ENCODE assay signal across 8 cellular contexts in the genomic region with DNA sequence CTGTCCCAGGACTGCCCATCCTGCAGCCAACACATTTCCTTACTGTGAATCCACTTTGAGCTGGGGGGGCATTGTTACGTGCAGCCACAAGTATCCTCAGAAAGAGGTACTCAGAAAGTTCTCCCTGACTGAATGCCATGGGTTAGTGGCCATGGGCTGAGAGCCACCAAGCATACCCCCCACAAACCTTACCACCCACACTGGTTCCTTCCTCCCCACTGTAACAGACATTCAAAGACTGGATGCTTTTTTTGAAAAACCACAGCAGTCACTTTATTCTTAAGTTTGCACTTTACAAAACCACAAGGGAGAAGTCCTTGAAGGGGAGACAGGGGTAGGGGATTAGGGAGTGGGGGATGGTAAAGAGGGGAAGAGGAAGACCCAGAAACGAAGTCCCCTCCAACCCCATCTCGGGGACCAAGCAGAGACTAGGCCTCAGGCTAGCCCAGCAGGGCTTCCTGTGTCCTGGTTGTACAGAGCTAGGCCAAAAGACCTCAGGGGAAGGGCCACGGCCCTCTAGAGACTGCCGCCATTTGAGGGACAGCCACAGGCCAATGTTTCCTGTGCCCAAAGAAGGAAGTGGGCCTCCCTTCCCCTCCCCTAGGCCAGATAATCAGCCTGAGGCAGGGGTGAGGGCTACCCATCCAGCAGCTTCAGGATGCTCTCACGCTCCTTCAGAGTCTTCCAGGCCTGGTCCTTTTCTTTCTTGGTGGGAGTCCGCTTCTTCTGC.
A peak's percentile ranks its signal among the peaks of the same experiment; 100 is the strongest.
DNase-seq lines count a peak whose midpoint lies in the region; ATAC-seq lines count a peak whose summit lies in the region.

No MANE protein-coding gene starts in this region.

- ATAC-seq in HG03571 (IDR thresholded peaks at IDR 0.05; ENCODE audit: unreplicated experiment), result peak; percentile 56

- peak; percentile 35 for DNase-seq in stimulated activated CD4-positive, alpha-beta T cell treated with anti-CD3 and anti-CD28 coated beads, Interleukin-1b, Interleukin-23, amount 100 ng/mL, for 48 hours
- no peak for DNase-seq in stimulated activated CD4-positive, alpha-beta T cell treated with anti-CD3 and anti-CD28 coated beads, Interleukin-12 subunit alpha, Interleukin-12 subunit beta, amount 100 ng/mL, for 4 hours
- peak; percentile 76 for DNase-seq in activated CD8-positive, alpha-beta memory T cell treated with anti-CD3 and anti-CD28 coated beads, Interleukin-2, amount 50 U/mL, for 48 hours
- DNase-seq in midbrain (lab: John Stamatoyannopoulos, UW) (peak; percentile 42), retina (no peak), NCI-H748 treated with DMSO at 0.1 percent for 48 hours (lab: John Stamatoyannopoulos, UW) (no peak), HuH-7.5 (ENCODE audit: low spot score) (no peak)

Comparison
In these comparisons a context has a peak if more than half of its experiments do, and no peak if none do; other contexts are left out.
1. DNase-seq: peak in stimulated activated CD4-positive, alpha-beta T cell treated with anti-CD3 and anti-CD28 coated beads, Interleukin-1b, Interleukin-23, amount 100 ng/mL, for 48 hours (single experiment), activated CD8-positive, alpha-beta memory T cell treated with anti-CD3 and anti-CD28 coated beads, Interleukin-2, amount 50 U/mL, for 48 hours (single experiment) and midbrain (single experiment); none in stimulated activated CD4-positive, alpha-beta T cell treated with anti-CD3 and anti-CD28 coated beads, Interleukin-12 subunit alpha, Interleukin-12 subunit beta, amount 100 ng/mL, for 4 hours (single experiment), retina (single experiment), NCI-H748 treated with DMSO at 0.1 percent for 48 hours (single experiment) and HuH-7.5 (single experiment).